Comparison of ENCODE assay signal across 32 cellular contexts in genomic region chr16:8900343-8900742, GRCh38. TPM values are rescaled to one million over a fixed set of nuclear protein-coding genes. Genes with fewer than 3 reads are reported as not detected.
"Had no signal": no experiment of that assay in that cellular context is flagged by ENCODE, and none has a peak within 500 bp of the region (broad histone marks: within the 10 kb centered on the region; RNA-seq: fewer than 3 reads in every experiment).

No MANE protein-coding gene starts in this region.

- H3K9me3 ChIP-seq: adrenal gland, ascending aorta, lower lobe of right lung, suprapubic skin, tibial nerve had no signal

- DNase-seq: activated CD4-positive, alpha-beta T cell treated with anti-CD3 and anti-CD28 coated beads, Interleukin-2, amount 10 ng/mL, durations not matched to agents 7 days and 5 days; activated CD4-positive, CD25-positive, alpha-beta regulatory T cell treated with anti-CD3 and anti-CD28 coated beads, Interleukin-2, amount 50 U/mL, for 72 hours; activated CD8-positive, alpha-beta memory T cell treated with anti-CD3 and anti-CD28 coated beads, Interleukin-2, amount 10 ng/mL, durations not matched to agents 7 days and 5 days; activated CD8-positive, alpha-beta T cell treated with anti-CD3 and anti-CD28 coated beads for 36 hours; activated naive CD4-positive, alpha-beta T cell treated with anti-CD3 and anti-CD28 coated beads for 36 hours; activated T-cell treated with anti-CD3 and anti-CD28 coated beads for 4 hours; adrenal gland; brain microvascular endothelial cell; central memory CD4-positive, alpha-beta T cell; dermis blood vessel endothelial cell; effector memory CD4-positive, alpha-beta T cell; foreskin melanocyte; naive B cell; retina; stimulated activated CD4-positive, alpha-beta T cell treated with anti-CD3 and anti-CD28 coated beads, Interleukin-2, amount 100 ng/mL, for 48 hours; stimulated activated CD8-positive, alpha-beta memory T cell treated with anti-CD3 and anti-CD28 coated beads, Interleukin-4, amount 100 ng/mL, for 48 hours; stimulated activated naive CD8-positive, alpha-beta T cell treated with anti-CD3 and anti-CD28 coated beads, Interleukin-15, amount 100 ng/mL, for 72 hours; T-cell had no signal

- H3K27ac ChIP-seq: adrenal gland, ascending aorta, brain microvascular endothelial cell, lower lobe of right lung, suprapubic skin, tibial nerve had no signal

- H3K4me3 Mint-ChIP-seq: activated CD4-positive, alpha-beta T cell treated with anti-CD3 and anti-CD28 coated beads, Interleukin-2, amount 10 ng/mL, durations not matched to agents 7 days and 5 days; activated CD8-positive, alpha-beta memory T cell treated with anti-CD3 and anti-CD28 coated beads, Interleukin-2, amount 10 ng/mL, durations not matched to agents 7 days and 5 days; activated CD8-positive, alpha-beta T cell treated with anti-CD3 and anti-CD28 coated beads for 36 hours; activated naive CD4-positive, alpha-beta T cell treated with anti-CD3 and anti-CD28 coated beads for 36 hours; naive B cell; stimulated activated naive CD8-positive, alpha-beta T cell treated with anti-CD3 and anti-CD28 coated beads, Interleukin-15, amount 100 ng/mL, for 72 hours; T-cell; T-helper 2 cell treated with Interferon-gamma antibody and Interleukin-4, amounts not matched to agents 5 μg/mL and 100 μg/mL, for 36 hours had no signal

- H3K27me3 ChIP-seq: adrenal gland, ascending aorta, brain microvascular endothelial cell, suprapubic skin, tibial nerve had no signal

- H3K27me3 Mint-ChIP-seq: activated CD4-positive, alpha-beta T cell treated with anti-CD3 and anti-CD28 coated beads, Interleukin-2, amount 10 ng/mL, durations not matched to agents 7 days and 5 days; activated CD8-positive, alpha-beta memory T cell treated with anti-CD3 and anti-CD28 coated beads, Interleukin-2, amount 10 ng/mL, durations not matched to agents 7 days and 5 days; activated CD8-positive, alpha-beta T cell treated with anti-CD3 and anti-CD28 coated beads for 36 hours; naive B cell; stimulated activated naive CD8-positive, alpha-beta T cell treated with anti-CD3 and anti-CD28 coated beads, Interleukin-15, amount 100 ng/mL, for 72 hours; T-cell had no signal

- H3K4me1 ChIP-seq: adrenal gland, ascending aorta, lower lobe of right lung, suprapubic skin, tibial nerve had no signal

- H3K4me1 Mint-ChIP-seq: activated CD4-positive, alpha-beta T cell treated with anti-CD3 and anti-CD28 coated beads, Interleukin-2, amount 10 ng/mL, durations not matched to agents 7 days and 5 days; activated CD8-positive, alpha-beta memory T cell treated with anti-CD3 and anti-CD28 coated beads, Interleukin-2, amount 10 ng/mL, durations not matched to agents 7 days and 5 days; stimulated activated naive CD8-positive, alpha-beta T cell treated with anti-CD3 and anti-CD28 coated beads, Interleukin-15, amount 100 ng/mL, for 72 hours; T-cell had no signal

- ATAC-seq: activated CD8-positive, alpha-beta memory T cell treated with anti-CD3 and anti-CD28 coated beads, Interleukin-2, amount 10 ng/mL, durations not matched to agents 7 days and 5 days; activated CD8-positive, alpha-beta T cell treated with anti-CD3 and anti-CD28 coated beads for 36 hours; esophagus mucosa; left lobe of liver; lower lobe of right lung; stimulated activated naive CD8-positive, alpha-beta T cell treated with anti-CD3 and anti-CD28 coated beads, Interleukin-15, amount 100 ng/mL, for 72 hours; T-cell had no signal

- H3K9me3 Mint-ChIP-seq: activated CD4-positive, alpha-beta T cell treated with anti-CD3 and anti-CD28 coated beads, Interleukin-2, amount 10 ng/mL, durations not matched to agents 7 days and 5 days; activated CD8-positive, alpha-beta T cell treated with anti-CD3 and anti-CD28 coated beads for 36 hours; activated naive CD4-positive, alpha-beta T cell treated with anti-CD3 and anti-CD28 coated beads for 36 hours; naive B cell; stimulated activated naive CD8-positive, alpha-beta T cell treated with anti-CD3 and anti-CD28 coated beads, Interleukin-15, amount 100 ng/mL, for 72 hours; T-cell; T-helper 2 cell treated with Interferon-gamma antibody and Interleukin-4, amounts not matched to agents 5 μg/mL and 100 μg/mL, for 36 hours had no signal

- H3K4me3 ChIP-seq: adrenal gland, ascending aorta, lower lobe of right lung, suprapubic skin, tibial nerve had no signal

- H3K27ac Mint-ChIP-seq: activated CD4-positive, alpha-beta T cell treated with anti-CD3 and anti-CD28 coated beads, Interleukin-2, amount 10 ng/mL, durations not matched to agents 7 days and 5 days; activated CD8-positive, alpha-beta memory T cell treated with anti-CD3 and anti-CD28 coated beads, Interleukin-2, amount 10 ng/mL, durations not matched to agents 7 days and 5 days; activated naive CD4-positive, alpha-beta T cell treated with anti-CD3 and anti-CD28 coated beads for 36 hours; stimulated activated naive CD8-positive, alpha-beta T cell treated with anti-CD3 and anti-CD28 coated beads, Interleukin-15, amount 100 ng/mL, for 72 hours; T-helper 2 cell treated with Interferon-gamma antibody and Interleukin-4, amounts not matched to agents 5 μg/mL and 100 μg/mL, for 36 hours had no signal

RNA-seq across cellular contexts. Expression of gene LITAFD, which starts 18.2 kb away (rescaled TPM):
- total RNA-seq: activated CD4-positive, alpha-beta T cell treated with anti-CD3 and anti-CD28 coated beads, Interleukin-2, amount 10 ng/mL, durations not matched to agents 7 days and 5 days; activated CD8-positive, alpha-beta memory T cell treated with anti-CD3 and anti-CD28 coated beads, Interleukin-2, amount 10 ng/mL, durations not matched to agents 7 days and 5 days; activated CD8-positive, alpha-beta T cell treated with anti-CD3 and anti-CD28 coated beads for 36 hours; activated naive CD4-positive, alpha-beta T cell treated with anti-CD3 and anti-CD28 coated beads for 36 hours; adrenal gland; ascending aorta; dermis blood vessel endothelial cell; endothelial cell of umbilical vein; esophagus mucosa; kidney epithelial cell; left lobe of liver; lower lobe of right lung; mesenteric fat pad; mucosa of gallbladder; osteoblast; posterior vena cava; suprapubic skin; T-cell; tibial nerve; urinary bladder had no signal
- polyA plus RNA-seq: adrenal gland, endothelial cell of umbilical vein, urinary bladder had no signal
